ENCODE assay signal across 1 cellular context in the genomic region with DNA sequence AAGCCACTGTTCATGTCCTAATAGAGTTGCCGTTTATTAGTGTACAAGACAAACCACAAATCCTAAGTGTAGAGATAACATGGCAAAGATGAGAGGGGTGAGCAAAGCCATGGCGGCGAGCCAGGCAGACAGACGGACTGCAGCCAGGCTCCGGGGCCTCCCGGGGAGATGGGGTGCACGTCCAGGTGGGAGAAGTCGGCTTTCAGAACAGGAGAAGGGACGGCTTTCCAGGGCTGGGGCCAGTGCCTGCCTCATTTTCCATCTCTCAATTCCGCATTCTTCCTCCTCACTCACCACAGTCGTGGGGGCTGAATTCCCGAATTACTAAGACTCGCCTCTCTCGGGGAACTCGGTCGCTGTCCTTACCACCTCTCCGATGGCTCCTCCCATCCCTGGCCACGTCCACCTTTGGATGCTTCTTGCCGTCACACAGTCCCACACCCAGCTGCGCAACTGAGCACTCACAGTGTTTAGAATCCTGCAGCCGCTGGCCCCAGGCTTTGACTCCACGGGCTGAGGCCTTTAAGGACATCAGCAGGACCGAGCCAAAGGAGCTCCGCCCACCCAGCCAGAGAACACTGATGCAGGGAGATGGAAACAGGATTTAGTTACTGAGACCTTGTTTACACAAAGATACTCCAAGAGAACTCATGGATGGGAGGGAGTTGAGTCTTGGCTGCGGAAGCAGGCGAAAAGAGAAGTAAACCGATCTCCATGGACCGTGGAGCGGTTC.
TF ChIP-seq lines count a peak whose summit lies in the region.

No MANE protein-coding gene starts in this region.

TF ChIP-seq in GM23338, 12 proteins besides CTCF, POLR2A, EP300 and RAD21 (continued from another document):
- TF ChIP-seq, protein P1, sequence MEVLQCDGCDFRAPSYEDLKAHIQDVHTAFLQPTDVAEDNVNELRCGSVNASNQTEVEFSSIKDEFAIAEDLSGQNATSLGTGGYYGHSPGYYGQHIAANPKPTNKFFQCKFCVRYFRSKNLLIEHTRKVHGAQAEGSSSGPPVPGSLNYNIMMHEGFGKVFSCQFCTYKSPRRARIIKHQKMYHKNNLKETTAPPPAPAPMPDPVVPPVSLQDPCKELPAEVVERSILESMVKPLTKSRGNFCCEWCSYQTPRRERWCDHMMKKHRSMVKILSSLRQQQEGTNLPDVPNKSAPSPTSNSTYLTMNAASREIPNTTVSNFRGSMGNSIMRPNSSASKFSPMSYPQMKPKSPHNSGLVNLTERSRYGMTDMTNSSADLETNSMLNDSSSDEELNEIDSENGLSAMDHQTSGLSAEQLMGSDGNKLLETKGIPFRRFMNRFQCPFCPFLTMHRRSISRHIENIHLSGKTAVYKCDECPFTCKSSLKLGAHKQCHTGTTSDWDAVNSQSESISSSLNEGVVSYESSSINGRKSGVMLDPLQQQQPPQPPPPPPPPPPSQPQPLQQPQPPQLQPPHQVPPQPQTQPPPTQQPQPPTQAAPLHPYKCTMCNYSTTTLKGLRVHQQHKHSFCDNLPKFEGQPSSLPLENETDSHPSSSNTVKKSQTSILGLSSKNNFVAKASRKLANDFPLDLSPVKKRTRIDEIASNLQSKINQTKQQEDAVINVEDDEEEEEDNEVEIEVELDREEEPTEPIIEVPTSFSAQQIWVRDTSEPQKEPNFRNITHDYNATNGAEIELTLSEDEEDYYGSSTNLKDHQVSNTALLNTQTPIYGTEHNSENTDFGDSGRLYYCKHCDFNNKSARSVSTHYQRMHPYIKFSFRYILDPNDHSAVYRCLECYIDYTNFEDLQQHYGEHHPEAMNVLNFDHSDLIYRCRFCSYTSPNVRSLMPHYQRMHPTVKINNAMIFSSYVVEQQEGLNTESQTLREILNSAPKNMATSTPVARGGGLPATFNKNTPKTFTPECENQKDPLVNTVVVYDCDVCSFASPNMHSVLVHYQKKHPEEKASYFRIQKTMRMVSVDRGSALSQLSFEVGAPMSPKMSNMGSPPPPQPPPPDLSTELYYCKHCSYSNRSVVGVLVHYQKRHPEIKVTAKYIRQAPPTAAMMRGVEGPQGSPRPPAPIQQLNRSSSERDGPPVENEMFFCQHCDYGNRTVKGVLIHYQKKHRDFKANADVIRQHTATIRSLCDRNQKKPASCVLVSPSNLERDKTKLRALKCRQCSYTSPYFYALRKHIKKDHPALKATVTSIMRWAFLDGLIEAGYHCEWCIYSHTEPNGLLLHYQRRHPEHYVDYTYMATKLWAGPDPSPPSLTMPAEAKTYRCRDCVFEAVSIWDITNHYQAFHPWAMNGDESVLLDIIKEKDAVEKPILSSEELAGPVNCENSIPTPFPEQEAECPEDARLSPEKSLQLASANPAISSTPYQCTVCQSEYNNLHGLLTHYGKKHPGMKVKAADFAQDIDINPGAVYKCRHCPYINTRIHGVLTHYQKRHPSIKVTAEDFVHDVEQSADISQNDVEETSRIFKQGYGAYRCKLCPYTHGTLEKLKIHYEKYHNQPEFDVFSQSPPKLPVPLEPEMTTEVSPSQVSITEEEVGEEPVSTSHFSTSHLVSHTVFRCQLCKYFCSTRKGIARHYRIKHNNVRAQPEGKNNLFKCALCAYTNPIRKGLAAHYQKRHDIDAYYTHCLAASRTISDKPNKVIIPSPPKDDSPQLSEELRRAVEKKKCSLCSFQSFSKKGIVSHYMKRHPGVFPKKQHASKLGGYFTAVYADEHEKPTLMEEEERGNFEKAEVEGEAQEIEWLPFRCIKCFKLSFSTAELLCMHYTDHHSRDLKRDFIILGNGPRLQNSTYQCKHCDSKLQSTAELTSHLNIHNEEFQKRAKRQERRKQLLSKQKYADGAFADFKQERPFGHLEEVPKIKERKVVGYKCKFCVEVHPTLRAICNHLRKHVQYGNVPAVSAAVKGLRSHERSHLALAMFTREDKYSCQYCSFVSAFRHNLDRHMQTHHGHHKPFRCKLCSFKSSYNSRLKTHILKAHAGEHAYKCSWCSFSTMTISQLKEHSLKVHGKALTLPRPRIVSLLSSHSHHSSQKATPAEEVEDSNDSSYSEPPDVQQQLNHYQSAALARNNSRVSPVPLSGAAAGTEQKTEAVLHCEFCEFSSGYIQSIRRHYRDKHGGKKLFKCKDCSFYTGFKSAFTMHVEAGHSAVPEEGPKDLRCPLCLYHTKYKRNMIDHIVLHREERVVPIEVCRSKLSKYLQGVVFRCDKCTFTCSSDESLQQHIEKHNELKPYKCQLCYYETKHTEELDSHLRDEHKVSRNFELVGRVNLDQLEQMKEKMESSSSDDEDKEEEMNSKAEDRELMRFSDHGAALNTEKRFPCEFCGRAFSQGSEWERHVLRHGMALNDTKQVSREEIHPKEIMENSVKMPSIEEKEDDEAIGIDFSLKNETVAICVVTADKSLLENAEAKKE (CRISPR knock-in tag; IDR thresholded peaks at IDR 0.05): no peak
- TF ChIP-seq CREB1 (CRISPR knock-in tag; IDR thresholded peaks at IDR 0.05; ENCODE audit: low read depth): no peak
- TF ChIP-seq STAT1 (IDR thresholded peaks at IDR 0.05; ENCODE audit: unreplicated experiment): no peak
- TF ChIP-seq ZNF331 (CRISPR knock-in tag; IDR thresholded peaks at IDR 0.05; ENCODE audit: low read depth): no peak
- TF ChIP-seq JUNB (IDR thresholded peaks at IDR 0.05; ENCODE audit: unreplicated experiment): no peak
- no peak for TF ChIP-seq EZH2 (IDR thresholded peaks at IDR 0.05; ENCODE audit: low read depth, unreplicated experiment)
- TF ChIP-seq, protein P2, sequence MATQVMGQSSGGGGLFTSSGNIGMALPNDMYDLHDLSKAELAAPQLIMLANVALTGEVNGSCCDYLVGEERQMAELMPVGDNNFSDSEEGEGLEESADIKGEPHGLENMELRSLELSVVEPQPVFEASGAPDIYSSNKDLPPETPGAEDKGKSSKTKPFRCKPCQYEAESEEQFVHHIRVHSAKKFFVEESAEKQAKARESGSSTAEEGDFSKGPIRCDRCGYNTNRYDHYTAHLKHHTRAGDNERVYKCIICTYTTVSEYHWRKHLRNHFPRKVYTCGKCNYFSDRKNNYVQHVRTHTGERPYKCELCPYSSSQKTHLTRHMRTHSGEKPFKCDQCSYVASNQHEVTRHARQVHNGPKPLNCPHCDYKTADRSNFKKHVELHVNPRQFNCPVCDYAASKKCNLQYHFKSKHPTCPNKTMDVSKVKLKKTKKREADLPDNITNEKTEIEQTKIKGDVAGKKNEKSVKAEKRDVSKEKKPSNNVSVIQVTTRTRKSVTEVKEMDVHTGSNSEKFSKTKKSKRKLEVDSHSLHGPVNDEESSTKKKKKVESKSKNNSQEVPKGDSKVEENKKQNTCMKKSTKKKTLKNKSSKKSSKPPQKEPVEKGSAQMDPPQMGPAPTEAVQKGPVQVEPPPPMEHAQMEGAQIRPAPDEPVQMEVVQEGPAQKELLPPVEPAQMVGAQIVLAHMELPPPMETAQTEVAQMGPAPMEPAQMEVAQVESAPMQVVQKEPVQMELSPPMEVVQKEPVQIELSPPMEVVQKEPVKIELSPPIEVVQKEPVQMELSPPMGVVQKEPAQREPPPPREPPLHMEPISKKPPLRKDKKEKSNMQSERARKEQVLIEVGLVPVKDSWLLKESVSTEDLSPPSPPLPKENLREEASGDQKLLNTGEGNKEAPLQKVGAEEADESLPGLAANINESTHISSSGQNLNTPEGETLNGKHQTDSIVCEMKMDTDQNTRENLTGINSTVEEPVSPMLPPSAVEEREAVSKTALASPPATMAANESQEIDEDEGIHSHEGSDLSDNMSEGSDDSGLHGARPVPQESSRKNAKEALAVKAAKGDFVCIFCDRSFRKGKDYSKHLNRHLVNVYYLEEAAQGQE (IDR thresholded peaks at IDR 0.05; ENCODE audit: unreplicated experiment): no peak
- no peak for TF ChIP-seq EZH2phosphoT487 (IDR thresholded peaks at IDR 0.05; ENCODE audit: unreplicated experiment)
- TF ChIP-seq, protein P3, sequence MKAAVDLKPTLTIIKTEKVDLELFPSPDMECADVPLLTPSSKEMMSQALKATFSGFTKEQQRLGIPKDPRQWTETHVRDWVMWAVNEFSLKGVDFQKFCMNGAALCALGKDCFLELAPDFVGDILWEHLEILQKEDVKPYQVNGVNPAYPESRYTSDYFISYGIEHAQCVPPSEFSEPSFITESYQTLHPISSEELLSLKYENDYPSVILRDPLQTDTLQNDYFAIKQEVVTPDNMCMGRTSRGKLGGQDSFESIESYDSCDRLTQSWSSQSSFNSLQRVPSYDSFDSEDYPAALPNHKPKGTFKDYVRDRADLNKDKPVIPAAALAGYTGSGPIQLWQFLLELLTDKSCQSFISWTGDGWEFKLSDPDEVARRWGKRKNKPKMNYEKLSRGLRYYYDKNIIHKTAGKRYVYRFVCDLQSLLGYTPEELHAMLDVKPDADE (IDR thresholded peaks at IDR 0.05): no peak
